29 cellular contexts compared by ENCODE assay signal in the genomic region with DNA sequence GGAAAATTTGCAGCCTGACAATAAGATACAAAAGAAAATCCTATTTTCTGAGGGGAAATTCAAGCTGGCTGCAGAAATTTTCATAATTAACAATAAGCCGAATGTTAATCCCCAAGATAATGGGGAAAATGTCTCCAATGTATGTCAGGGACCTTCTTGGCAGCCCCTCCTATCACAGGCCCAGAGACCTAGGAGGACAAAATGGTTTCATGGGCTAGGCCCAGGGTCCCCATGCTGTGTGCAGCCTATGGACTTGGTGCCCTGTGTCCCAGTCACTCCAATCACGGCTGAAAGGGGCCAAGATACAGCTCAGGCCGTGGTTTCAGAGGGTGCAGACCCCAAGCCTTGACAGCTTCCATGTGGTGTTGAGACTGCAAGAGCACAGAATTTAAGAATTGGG. TPM values are rescaled to one million over a fixed set of nuclear protein-coding genes. Genes with fewer than 3 reads are reported as not detected.
"Had no signal": no experiment of that assay in that cellular context is flagged by ENCODE, and none has a peak within 500 bp of the region (broad histone marks: within the 10 kb centered on the region; RNA-seq: fewer than 3 reads in every experiment).

No MANE protein-coding gene starts in this region.

- DNase-seq: stimulated activated CD4-positive, alpha-beta T cell treated with anti-CD3 and anti-CD28 coated beads, Interleukin-2, amount 100 ng/mL, for 48 hours; stimulated activated CD4-positive, alpha-beta T cell treated with anti-CD3 and anti-CD28 coated beads, Interleukin-4, amount 100 ng/mL, for 1 hour; stimulated activated CD4-positive, alpha-beta T cell treated with anti-CD3 and anti-CD28 coated beads, Interleukin-4, amount 100 ng/mL, for 24 hours; stimulated activated CD4-positive, alpha-beta T cell treated with anti-CD3 and anti-CD28 coated beads, Interleukin-4, amount 100 ng/mL, for 4 hours; stimulated activated CD8-positive, alpha-beta memory T cell treated with anti-CD3 and anti-CD28 coated beads, Interleukin-4, amount 100 ng/mL, for 48 hours; stimulated activated naive B cell treated with anti-CD40 and anti-IgM and Interleukin-4, amounts not matched to agents 10 μg/mL and 1 μg/mL and 100 μg/mL, for 72 hours; stimulated activated naive CD4-positive, alpha-beta T cell; stimulated activated naive CD4-positive, alpha-beta T cell treated with Interleukin-2 at 50 U/mL for 16 hours; stimulated activated naive CD8-positive, alpha-beta T cell treated with anti-CD3 and anti-CD28 coated beads, Interleukin-15, amount 100 ng/mL, for 72 hours; stimulated activated naive CD8-positive, alpha-beta T cell treated with anti-CD3 and anti-CD28 coated beads, Interleukin-15, Interleukin-2, amounts not matched to agents 100 U/mL and 50 U/mL, for 24 hours; stomach; substantia nigra; testis; thyroid gland; tibial artery; transverse colon; trophoblast cell; upper lobe of left lung; upper lobe of right lung; uterus had no signal

- ATAC-seq: stimulated activated effector memory CD8-positive, alpha-beta T cell treated with anti-CD3 and anti-CD28 coated beads, Interleukin-12 subunit alpha, Interleukin-12 subunit beta, amount 100 ng/mL, for 72 hours; stimulated activated memory B cell treated with anti-CD40 and anti-IgM and Interleukin-4, amounts not matched to agents 10 μg/mL and 1 μg/mL and 100 μg/mL, for 72 hours; stimulated activated naive B cell treated with anti-CD40 and anti-IgM and Interleukin-4, amounts not matched to agents 10 μg/mL and 1 μg/mL and 100 μg/mL, for 72 hours; stimulated activated naive CD8-positive, alpha-beta T cell treated with anti-CD3 and anti-CD28 coated beads, Interleukin-15, amount 100 ng/mL, for 72 hours; stimulated activated naive CD8-positive, alpha-beta T cell treated with anti-CD3 and anti-CD28 coated beads, Interleukin-15, Interleukin-2, amounts not matched to agents 100 U/mL and 50 U/mL, for 24 hours; upper lobe of right lung had no signal

- H3K27ac ChIP-seq: stomach, suprapubic skin, testis, thoracic aorta, thyroid gland, tibial artery, tibial nerve, transverse colon, upper lobe of left lung, upper lobe of right lung, uterus, vagina had no signal

- FAIRE-seq: urothelium cell line had no signal

- H3K36me3 ChIP-seq: stomach, suprapubic skin, thoracic aorta, thyroid gland, tibial artery, tibial nerve, transverse colon, upper lobe of left lung, upper lobe of right lung, uterus, vagina had no signal

- H3K4me3 ChIP-seq: stomach, suprapubic skin, testis, thoracic aorta, thyroid gland, tibial artery, tibial nerve, transverse colon, upper lobe of left lung, upper lobe of right lung, uterus, vagina had no signal

- H3K4me1 ChIP-seq: stomach, suprapubic skin, testis, thyroid gland, tibial artery, tibial nerve, transverse colon, upper lobe of left lung, upper lobe of right lung, uterus, vagina had no signal

- H3K9me3 ChIP-seq: testis, thoracic aorta, thyroid gland, tibial artery, transverse colon, upper lobe of right lung, uterus, vagina had no signal

- H3K27me3 ChIP-seq: stomach, suprapubic skin, testis, thyroid gland, tibial artery, tibial nerve, transverse colon, upper lobe of left lung, upper lobe of right lung, uterus, vagina had no signal

RNA-seq across cellular contexts. Expression of a gene that starts 11.2 kb away (rescaled TPM):
- total RNA-seq: stomach, subcutaneous adipose tissue, suprapubic skin, temporal lobe, thoracic aorta, transverse colon, upper lobe of right lung, vagina had no signal
- polyA plus RNA-seq: stomach had no signal
